In the genomic region with DNA sequence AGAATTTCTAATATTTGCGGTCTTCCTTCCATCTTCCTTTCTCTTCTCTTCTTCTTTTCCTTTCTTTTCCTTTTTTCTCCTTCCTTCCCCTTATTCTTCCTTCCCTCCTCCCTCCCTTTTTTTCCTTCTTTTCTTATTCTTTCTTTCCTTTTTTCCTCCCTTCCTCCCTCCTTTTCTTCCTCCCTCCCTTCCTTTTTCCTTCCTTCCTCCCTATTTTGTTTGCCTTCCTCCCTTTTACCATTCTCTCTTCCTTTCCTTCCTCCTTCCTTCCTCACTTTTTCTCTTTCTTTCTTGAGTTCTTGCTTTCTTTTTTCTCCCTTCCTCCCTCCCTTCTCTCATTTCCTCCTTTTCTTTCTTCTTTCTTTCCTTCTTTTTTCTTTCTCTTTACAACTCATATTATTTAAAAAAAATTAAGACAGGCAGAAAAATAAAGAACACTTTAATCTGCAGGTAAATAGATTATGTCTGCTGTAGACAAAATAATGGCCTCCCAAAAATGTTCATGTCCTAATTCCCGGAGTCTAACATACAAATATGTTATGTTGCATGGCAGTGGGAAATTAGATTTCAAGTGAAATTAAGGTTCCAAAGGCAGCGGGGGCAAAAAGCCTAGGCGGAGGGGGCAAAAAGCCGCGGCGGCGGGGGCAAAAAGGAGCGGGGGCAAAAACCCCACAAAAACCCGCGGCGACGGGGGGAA, we compare ENCODE assay signal across 11 cellular contexts.
DNase-seq lines count a peak whose midpoint lies in the region; FAIRE-seq and TF ChIP-seq lines count a peak whose summit lies in the region.
"Had no signal": no experiment of that assay in that cellular context is flagged by ENCODE, and none has a peak within 500 bp of the region (broad histone marks: within the 10 kb centered on the region; RNA-seq: fewer than 3 reads in every experiment).

No MANE protein-coding gene starts in this region.

- no CpG with 5 or more reads among the region's 13 CpGs for WGBS in H9 (ENCODE audit: extremely low coverage, insufficient read length, low lambda C conversion rate)

- DNase-seq in H9 (no peak), astrocyte (ENCODE audit: low read depth) (no peak), skeletal muscle cell (ENCODE audit: low read depth) (no peak), DMS 273 treated with DMSO at 0.1 percent for 48 hours (lab: John Stamatoyannopoulos, UW) (no peak), PC-9 (no peak), OCI-M2 (lab: John Stamatoyannopoulos, UW; ENCODE audit: unreplicated experiment) (no peak)
- DNase-seq in CD4-positive, alpha-beta memory T cell: no peak
- DNase-seq: activated CD8-positive, alpha-beta T cell treated with anti-CD3 and anti-CD28 coated beads for 36 hours; dermis blood vessel endothelial cell had no signal

- H2BK120ac ChIP-seq in H9 (ENCODE audit: low read depth, low read length, poor library complexity, severe bottlenecking): no peak overlapping the region

- POLR2A ChIA-PET in PC-9 (lab: Charles Lee; ENCODE audit: unreplicated experiment): no interaction called here
- POLR2A ChIA-PET in CD4-positive, alpha-beta memory T cell (lab: Charles Lee; ENCODE audit: partially characterized antibody): no interaction called here

- peaks cover 8 to 11% of the 10 kb centered on the region in 2 experiments for H3K4me1 Mint-ChIP-seq in H9
- no peaks in the 10 kb centered on the region for H3K4me1 Mint-ChIP-seq in astrocyte (ENCODE audit: low read depth, unreplicated experiment)
- peaks cover 0 to 4% (median 2%) of the 10 kb centered on the region in 4 donors for H3K4me1 Mint-ChIP-seq in CD4-positive, alpha-beta memory T cell

- H2BK15ac ChIP-seq in H9 (ENCODE audit: low read depth, low read length): no peak overlapping the region

- TF ChIP-seq CTCF in H9 (conservative IDR thresholded peaks at IDR 0.05) (no peak), astrocyte (IDR thresholded peaks at IDR 0.05; ENCODE audit: insufficient read depth, low read depth, low read length) (no peak), PC-9 (conservative IDR thresholded peaks at IDR 0.05) (no peak)

- H3K56ac ChIP-seq in H9 (ENCODE audit: insufficient read length, low read depth, low read length): no peak overlapping the region

- no peak overlapping the region for H3K27ac ChIP-seq in H9 (ENCODE audit: insufficient read length, low read depth, low read length)
- H3K27ac ChIP-seq in astrocyte (ENCODE audit: low read depth, low read length): no peak overlapping the region
- H3K27ac ChIP-seq in PC-9: no peak overlapping the region
- no peak overlapping the region for H3K27ac ChIP-seq in CD4-positive, alpha-beta memory T cell (ENCODE audit: low read depth, low read length)

- H4K20me1 ChIP-seq in H9 (ENCODE audit: control insufficient read depth, insufficient read depth, insufficient read length) (no peaks in the 10 kb centered on the region), astrocyte (ENCODE audit: insufficient read depth, low read length) (no peaks in the 10 kb centered on the region), PC-9 (ENCODE audit: insufficient read depth) (no peaks in the 10 kb centered on the region)

- H2BK20ac ChIP-seq in H9 (ENCODE audit: low read depth, low read length, poor library complexity, severe bottlenecking): no peak overlapping the region

- no peaks in the 10 kb centered on the region for H3F3A ChIP-seq in PC-9 (ENCODE audit: insufficient read depth, low read depth)

- H3K36me3 ChIP-seq in astrocyte (ENCODE audit: insufficient read depth, low read length) (no peaks in the 10 kb centered on the region), PC-9 (ENCODE audit: low read depth) (no peaks in the 10 kb centered on the region)
- H3K36me3 ChIP-seq in CD4-positive, alpha-beta memory T cell (ENCODE audit: insufficient read depth, low read length): no peaks in the 10 kb centered on the region

- H3K14ac ChIP-seq in H9 (ENCODE audit: insufficient read depth, low read length): no peak overlapping the region

- CTCF ChIA-PET in PC-9 (lab: Charles Lee): no interaction called here
- CTCF ChIA-PET in CD4-positive, alpha-beta memory T cell (lab: Charles Lee; ENCODE audit: partially characterized antibody): no interaction called here

- no peaks in the 10 kb centered on the region; the same call in 1 of the 2 replicates for H3K27me3 ChIP-seq in H9 (ENCODE audit: insufficient read depth, low read length)
- peaks cover 5% of the 10 kb centered on the region for H3K27me3 ChIP-seq in astrocyte (ENCODE audit: insufficient read depth, low read length)
- H3K27me3 ChIP-seq in PC-9 (ENCODE audit: insufficient read depth, low read depth): peaks cover 4% of the 10 kb centered on the region; the same call in 1 of the 2 replicates
- H3K27me3 ChIP-seq in CD4-positive, alpha-beta memory T cell (ENCODE audit: insufficient read depth, low read length): no peaks in the 10 kb centered on the region

- no peak overlapping the region for H4K8ac ChIP-seq in H9 (replicated peaks; ENCODE audit: insufficient read length, low read depth, low read length)

- no peak overlapping the region for H2BK5ac ChIP-seq in H9 (ENCODE audit: insufficient read length, low read length)

- no peak overlapping the region for H3K23ac ChIP-seq in H9 (ENCODE audit: insufficient read length, low read depth, low read length)

- H3K9me2 ChIP-seq in PC-9 (ENCODE audit: insufficient read depth): no peaks in the 10 kb centered on the region

- H3K36me3 Mint-ChIP-seq in H9 (ENCODE audit: insufficient read depth in 1 of 3, low read depth in 3 of 3) (no peaks in the 10 kb centered on the region), astrocyte (ENCODE audit: low read depth, unreplicated experiment) (no peaks in the 10 kb centered on the region)
- H3K36me3 Mint-ChIP-seq in CD4-positive, alpha-beta memory T cell: peaks cover 0 to 6% of the 10 kb centered on the region in 2 donors

- FAIRE-seq in astrocyte (lab: Jason Lieb, UNC): no peak

- H2AK5ac ChIP-seq in H9 (ENCODE audit: insufficient read length, low read length): no peak overlapping the region

- no peaks in the 10 kb centered on the region for H3K79me2 ChIP-seq in H9 (ENCODE audit: insufficient read depth, low read length)
- no peaks in the 10 kb centered on the region for H3K79me2 ChIP-seq in astrocyte (ENCODE audit: insufficient read depth, low read length)
- H3K79me2 ChIP-seq in PC-9 (ENCODE audit: low read depth): no peaks in the 10 kb centered on the region

- H2AFZ ChIP-seq in H9 (ENCODE audit: low read length) (no peak overlapping the region), astrocyte (ENCODE audit: low read depth, low read length) (no peak overlapping the region), PC-9 (no peak overlapping the region)

- H3K4me1 ChIP-seq in H9 (ENCODE audit: insufficient read depth, low read length) (no peaks in the 10 kb centered on the region), astrocyte (ENCODE audit: insufficient read depth, low read length) (no peaks in the 10 kb centered on the region), PC-9 (replicated peaks; ENCODE audit: insufficient read depth) (no peaks in the 10 kb centered on the region)
- H3K4me1 ChIP-seq in CD4-positive, alpha-beta memory T cell (ENCODE audit: insufficient read depth, low read length): no peaks in the 10 kb centered on the region

- H3K27ac Mint-ChIP-seq in H9 (no peak overlapping the region), astrocyte (ENCODE audit: unreplicated experiment) (peak overlapping the region; percentile 38)
- no peak overlapping the region for H3K27ac Mint-ChIP-seq in CD4-positive, alpha-beta memory T cell
- H3K27ac Mint-ChIP-seq: activated CD8-positive, alpha-beta T cell treated with anti-CD3 and anti-CD28 coated beads for 36 hours; activated naive CD8-positive, alpha-beta T cell had no signal

- no peaks in the 10 kb centered on the region for H3K23me2 ChIP-seq in H9 (ENCODE audit: insufficient read length, low read depth, low read length, poor library complexity, severe bottlenecking)

- no peaks in the 10 kb centered on the region for H3K79me1 ChIP-seq in H9 (ENCODE audit: insufficient read depth, low read depth, low read length, poor library complexity, severe bottlenecking)

- peak overlapping the region; percentile 59 to 89 for H3K4me3 Mint-ChIP-seq in H9
- H3K4me3 Mint-ChIP-seq in astrocyte (ENCODE audit: unreplicated experiment): peak overlapping the region; percentile 31
- no peak overlapping the region for H3K4me3 Mint-ChIP-seq in CD4-positive, alpha-beta memory T cell
- H3K4me3 Mint-ChIP-seq: activated CD8-positive, alpha-beta T cell treated with anti-CD3 and anti-CD28 coated beads for 36 hours; activated naive CD8-positive, alpha-beta T cell had no signal

- no peak overlapping the region for H4K91ac ChIP-seq in H9 (ENCODE audit: insufficient read length, low read depth, low read length)

- intact Hi-C loops in PC-9 (cut with micrococcal nuclease; ENCODE audit: unreplicated experiment): no loop called here
- intact Hi-C loops in CD4-positive, alpha-beta memory T cell (cut with micrococcal nuclease): no loop called here

- no peaks in the 10 kb centered on the region for H3K9me3 ChIP-seq in H9 (ENCODE audit: control insufficient read depth, low read depth, low read length)
- no peaks in the 10 kb centered on the region for H3K9me3 ChIP-seq in astrocyte (ENCODE audit: insufficient read depth, low read depth, low read length)
- no peaks in the 10 kb centered on the region for H3K9me3 ChIP-seq in iPS-18c (ENCODE audit: control insufficient read depth, insufficient read depth, low read length)
- no peaks in the 10 kb centered on the region for H3K9me3 ChIP-seq in PC-9 (ENCODE audit: insufficient read depth, low read depth)
- no peaks in the 10 kb centered on the region for H3K9me3 ChIP-seq in CD4-positive, alpha-beta memory T cell (ENCODE audit: control insufficient read depth in 1 of 2, low read length in 2 of 2)

- H3K4me2 ChIP-seq in H9 (ENCODE audit: insufficient read depth, insufficient read length, low read length) (no peak overlapping the region), astrocyte (ENCODE audit: low read length) (peak overlapping the region; percentile 72), PC-9 (no peak overlapping the region)

- H2BK12ac ChIP-seq in H9 (ENCODE audit: insufficient read length, low read depth, low read length): no peak overlapping the region

- BruUV-seq in PC-9 (replicated peaks; lab: Mats Ljungman, UMichigan): no TSS peak

- no peak overlapping the region for H3K18ac ChIP-seq in H9 (ENCODE audit: insufficient read length, low read depth, low read length)

- H3K9ac ChIP-seq in H9 (ENCODE audit: extremely low read depth, insufficient read length, low read length) (no peak overlapping the region), astrocyte (ENCODE audit: low read length) (no peak overlapping the region)

- no peak overlapping the region for H3K4ac ChIP-seq in H9 (ENCODE audit: low read depth, low read length)

- H3K9me3 Mint-ChIP-seq in H9 (no peaks in the 10 kb centered on the region; a peak in 1 of 5 replicates), astrocyte (ENCODE audit: unreplicated experiment) (peaks cover 2% of the 10 kb centered on the region)
- H3K9me3 Mint-ChIP-seq in CD4-positive, alpha-beta memory T cell: peaks cover 0 to 32% (median 9%) of the 10 kb centered on the region in 8 donors
- H3K9me3 Mint-ChIP-seq: activated CD8-positive, alpha-beta T cell treated with anti-CD3 and anti-CD28 coated beads for 36 hours had no signal

- H3K4me3 ChIP-seq in astrocyte (ENCODE audit: insufficient read depth, low read depth, low read length) (no peak overlapping the region), iPS-18c (ENCODE audit: insufficient read depth, low read depth, low read length) (peak overlapping the region; percentile 58; the same call in 1 of the 2 replicates), skeletal muscle cell (ENCODE audit: low read depth, low read length) (peak overlapping the region; percentile 31), PC-9 (no peak overlapping the region)
- no peak overlapping the region for H3K4me3 ChIP-seq in CD4-positive, alpha-beta memory T cell (ENCODE audit: low read length in 2 of 2)

- no peak overlapping the region for H3T11ph ChIP-seq in H9 (ENCODE audit: low read length)

- H3K27me3 Mint-ChIP-seq in H9 (ENCODE audit: low read depth) (peaks cover 68% of the 10 kb centered on the region), astrocyte (ENCODE audit: low read depth, unreplicated experiment) (peaks cover 60% of the 10 kb centered on the region)
- H3K27me3 Mint-ChIP-seq in CD4-positive, alpha-beta memory T cell: peaks cover 15 to 24% of the 10 kb centered on the region in 2 donors

- H4K5ac ChIP-seq in H9 (ENCODE audit: insufficient read length, low read depth, low read length): no peak overlapping the region

Comparison
In these comparisons a context has a peak if more than half of its experiments do, and no peak if none do; other contexts are left out.
1. H3K4me3 Mint-ChIP-seq: peak in H9 (2 of 2) and astrocyte (single experiment); none in CD4-positive, alpha-beta memory T cell (0 of 8).
2. H3K4me3 ChIP-seq: peak in iPS-18c (single experiment) and skeletal muscle cell (single experiment); none in astrocyte (single experiment), PC-9 (single experiment) and CD4-positive, alpha-beta memory T cell (0 of 2).